ENCODE assay signal across 8 cellular contexts in the genomic region with DNA sequence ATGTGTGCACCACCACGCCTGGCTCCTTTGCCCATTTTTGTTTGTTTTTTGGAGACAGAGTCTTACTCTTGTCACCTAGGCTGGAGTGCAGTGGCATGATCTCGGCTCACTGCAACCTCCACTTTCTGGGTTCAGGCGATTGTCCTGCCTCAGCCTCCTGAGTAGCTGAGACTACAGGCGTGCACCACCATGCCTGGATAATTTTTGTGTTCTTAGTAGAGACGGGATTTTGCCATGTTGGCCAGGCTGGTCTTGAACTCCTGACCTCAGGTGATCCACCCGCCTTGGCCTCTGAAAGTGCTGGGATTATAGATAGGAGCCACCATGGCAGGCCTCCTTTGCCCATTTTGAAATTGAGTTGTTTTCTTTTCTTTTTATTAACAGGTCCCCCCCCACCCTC.
DNase-seq lines count a peak whose midpoint lies in the region; ATAC-seq, FAIRE-seq and TF ChIP-seq lines count a peak whose summit lies in the region.
"Not testable (repeated sequence)": the region's sequence is repeated elsewhere in the genome, so short reads cannot be mapped to it uniquely, and the experiment has no call there.

No MANE protein-coding gene starts in this region.

- H2AFZ ChIP-seq in K562 (ENCODE audit: low read depth, low read length) = not testable (repeated sequence)

- not testable (repeated sequence) for TF ChIP-seq POLR2A in Peyer's patch (IDR thresholded peaks at IDR 0.05); K562 (conservative IDR thresholded peaks at IDR 0.05)

- 11% methylated on average over 6 of the region's 6 CpGs for WGBS in K562 (ENCODE audit: insufficient coverage, low coverage, missing lambda C conversion rate)

- peaks cover 62% of the 10 kb centered on the region for H3K79me2 ChIP-seq in K562 (ENCODE audit: control insufficient read depth, insufficient read depth, low read length)

- not testable (repeated sequence) for H3K9me3 Mint-ChIP-seq in CD14-positive monocyte

- not testable (repeated sequence) for BruUV-seq in K562 (replicated peaks; lab: Mats Ljungman, UMichigan)

- H3K9ac ChIP-seq in K562 (ENCODE audit: insufficient read depth in 1 of 2, low read depth in 2 of 2, low read length in 2 of 2) = not testable (repeated sequence)

- TF ChIP-seq EP300 in K562 (IDR thresholded peaks at IDR 0.05; ENCODE audit: low read length) = not testable (repeated sequence)

- not testable (repeated sequence) for H3K27ac Mint-ChIP-seq in CD14-positive monocyte

- not testable (repeated sequence) for H3K36me3 Mint-ChIP-seq in CD14-positive monocyte

- H3K9me1 ChIP-seq in K562 (ENCODE audit: control insufficient read depth, insufficient read depth, low read length) = not testable (repeated sequence)

- H3K4me1 Mint-ChIP-seq in CD14-positive monocyte = not testable (repeated sequence)

- peaks cover 0 to 34% (median 3%) of the 10 kb centered on the region in 4 donors for H3K9me3 ChIP-seq in Peyer's patch
- H3K9me3 ChIP-seq in K562 (replicated peaks; ENCODE audit: control insufficient read depth, insufficient read depth, low read depth, low read length) = not testable (repeated sequence)
- peaks cover 76% of the 10 kb centered on the region for H3K9me3 ChIP-seq in mucosa of descending colon
- peaks cover 27% of the 10 kb centered on the region for H3K9me3 ChIP-seq in upper lobe of right lung

- not testable (repeated sequence) for H3K27me3 ChIP-seq in Peyer's patch; K562 (ENCODE audit: control insufficient read depth in 2 of 2, insufficient read depth in 2 of 2, low read length in 2 of 2); upper lobe of right lung

- TF ChIP-seq CTCF in CD14-positive monocyte (IDR thresholded peaks at IDR 0.05); Peyer's patch (IDR thresholded peaks at IDR 0.05); K562 (IDR thresholded peaks at IDR 0.05 in 2 of 3, conservative IDR thresholded peaks at IDR 0.05 in 1 of 3; ENCODE audit: insufficient read depth in 2 of 3, low read depth in 1 of 3, low read length in 3 of 3); mucosa of descending colon (IDR thresholded peaks at IDR 0.05); upper lobe of right lung (IDR thresholded peaks at IDR 0.05): not testable (repeated sequence)

- in situ Hi-C loops in K562 (cut with MboI) = loop anchor here (5.0 kb wide), 1 partner anchor 340 kb away; no protein-coding TSS in a partner anchor

- not testable (repeated sequence) for H3K4me3 ChIP-seq in Peyer's patch, K562, mucosa of descending colon, upper lobe of right lung

- POLR2A ChIA-PET in K562 (lab: Yijun Ruan, JAX) = not testable (repeated sequence)

- CTCF ChIA-PET in K562 (lab: Yijun Ruan, JAX; ENCODE audit: low intra/inter-chr PET ratio) = not testable (repeated sequence)

- H3K36me3 ChIP-seq in Peyer's patch; K562 (ENCODE audit: control insufficient read depth, insufficient read depth, low read length); mucosa of descending colon (ENCODE audit: low read depth); upper lobe of right lung: not testable (repeated sequence)

- intact Hi-C loops in CD14-positive monocyte (cut with micrococcal nuclease) = loop anchor here in 1 of 2 donors (2.0 kb wide), 1 partner anchor 15 kb away; no protein-coding TSS in a partner anchor
- intact Hi-C loops in K562 (cut with micrococcal nuclease); Right ventricle myocardium inferior (cut with DNase I); mucosa of descending colon (cut with DNase I, micrococcal nuclease); posterior vena cava (cut with DNase I); upper lobe of right lung (cut with DNase I): not testable (repeated sequence)

- TF ChIP-seq RAD21 in K562 (CRISPR knock-in tag; conservative IDR thresholded peaks at IDR 0.05 in 1 of 2, IDR thresholded peaks at IDR 0.05 in 1 of 2) = not testable (repeated sequence)

- not testable (repeated sequence) for H3K4me2 ChIP-seq in K562 (ENCODE audit: insufficient read depth, low read length)

- H3K4me3 Mint-ChIP-seq in CD14-positive monocyte = not testable (repeated sequence)

- H3K4me1 ChIP-seq in Peyer's patch; K562 (replicated peaks in 1 of 2; ENCODE audit: control insufficient read depth in 2 of 2, insufficient read depth in 2 of 2, low read length in 2 of 2); mucosa of descending colon (ENCODE audit: low read depth); upper lobe of right lung: not testable (repeated sequence)

- not testable (repeated sequence) for FAIRE-seq in K562 (lab: Jason Lieb, UNC)

- H3K27ac ChIP-seq in Peyer's patch; K562 (ENCODE audit: extremely low read depth, low read depth, low read length); upper lobe of right lung: not testable (repeated sequence)

- peak; percentile 52 for DNase-seq in CD14-positive monocyte (ENCODE audit: low spot score)
- peak in 2 of 3 donors; percentile 53 to 57 for DNase-seq in Peyer's patch
- DNase-seq in K562 (ENCODE audit: extremely low read depth in 1 of 4, low spot score in 3 of 4) = peak in 1 of 4 experiments; percentile 18
- DNase-seq in Right ventricle myocardium inferior (ENCODE audit: missing footprints) = peak; percentile 74
- not testable (repeated sequence) for DNase-seq in left lobe of liver (ENCODE audit: low spot score); mucosa of descending colon
- peak; percentile 90 for DNase-seq in posterior vena cava (ENCODE audit: low spot score)
- peak; percentile 77 for DNase-seq in upper lobe of right lung

- not testable (repeated sequence) for H3K27me3 Mint-ChIP-seq in CD14-positive monocyte (ENCODE audit: low read depth in 3 of 3)

- ATAC-seq in K562, Right ventricle myocardium inferior: not testable (repeated sequence)
- ATAC-seq in left lobe of liver = peak; percentile 9
- peak; percentile 8 for ATAC-seq in mucosa of descending colon
- ATAC-seq in upper lobe of right lung = peak; percentile 3

- H4K20me1 ChIP-seq in K562 (replicated peaks; ENCODE audit: control insufficient read depth, insufficient read depth, low read length) = not testable (repeated sequence)

TF ChIP-seq in K562, 482 proteins besides CTCF, POLR2A, EP300 and RAD21:
- TF ChIP-seq, protein P1, sequence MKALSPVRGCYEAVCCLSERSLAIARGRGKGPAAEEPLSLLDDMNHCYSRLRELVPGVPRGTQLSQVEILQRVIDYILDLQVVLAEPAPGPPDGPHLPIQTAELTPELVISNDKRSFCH (CRISPR knock-in tag; IDR thresholded peaks at IDR 0.05) = not testable (repeated sequence)
- TF ChIP-seq, protein P1 (tag; IDR thresholded peaks at IDR 0.05) = peak; percentile 38; the same call in 1 of the 2 replicates
